26 cellular contexts compared by ENCODE assay signal in the genomic region with DNA sequence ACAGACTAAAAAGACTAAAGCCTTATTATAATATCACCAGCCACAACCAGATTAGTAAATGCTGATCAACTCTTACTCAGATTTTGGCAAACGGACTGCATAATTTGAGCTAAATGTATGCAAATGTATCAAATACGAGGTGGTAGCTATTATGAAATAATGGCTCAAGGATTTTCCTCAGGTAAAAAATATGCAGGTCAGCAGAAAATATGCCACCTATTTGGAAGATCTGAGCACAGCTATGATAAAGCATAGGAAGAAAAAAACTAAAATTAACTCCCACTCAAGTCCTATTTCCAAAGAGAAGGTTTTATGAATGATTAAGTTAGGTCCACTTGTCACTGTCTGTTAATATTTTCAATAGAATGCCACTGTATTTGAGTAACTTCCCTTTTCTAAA. TPM values are rescaled to one million over a fixed set of nuclear protein-coding genes. Genes with fewer than 3 reads are reported as not detected.
DNase-seq lines count a peak whose midpoint lies in the region; ATAC-seq, FAIRE-seq and TF ChIP-seq lines count a peak whose summit lies in the region.
"Had no signal": no experiment of that assay in that cellular context is flagged by ENCODE, and none has a peak within 500 bp of the region (broad histone marks: within the 10 kb centered on the region; RNA-seq: fewer than 3 reads in every experiment).

No MANE protein-coding gene starts in this region.

- POLR2A ChIA-PET in HepG2 (lab: Yijun Ruan, JAX) = interaction anchor here (1.0 kb wide), 1 partner anchor 29 kb away, joined by 3 read pairs; a partner anchor contains a TSS

- 8% methylated on average over 2 of the region's 2 CpGs for WGBS in HepG2 (ENCODE audit: low lambda C conversion rate)
- WGBS in right lobe of liver (ENCODE audit: insufficient coverage, low coverage, low lambda C conversion rate, missing lambda C conversion rate) = 83% methylated on average over 2 of the region's 2 CpGs
- WGBS in mesendoderm (ENCODE audit: extremely low coverage, insufficient coverage, low lambda C conversion rate) = no CpG with 5 or more reads among the region's 2 CpGs

- H3K4me1 ChIP-seq in HepG2 (ENCODE audit: insufficient read depth, low read length) (no peaks in the 10 kb centered on the region), right lobe of liver (no peaks in the 10 kb centered on the region), mesendoderm (ENCODE audit: control insufficient read depth, low read depth, low read length) (no peaks in the 10 kb centered on the region)
- H3K4me1 ChIP-seq: BE2C had no signal

- H3K4me3 ChIP-seq in HepG2 (replicated peaks in 1 of 3; ENCODE audit: insufficient read depth in 1 of 3, low read depth in 2 of 3, low read length in 3 of 3) (no peak overlapping the region), right lobe of liver (no peak overlapping the region), mesendoderm (ENCODE audit: low read length) (no peak overlapping the region)
- H3K4me3 ChIP-seq: BLaER1, GM12878 had no signal

- no peak overlapping the region for H3K23ac ChIP-seq in mesendoderm (ENCODE audit: low read length)

- no peak overlapping the region for H2AK5ac ChIP-seq in mesendoderm (ENCODE audit: low read length)

- no peak overlapping the region for H4K5ac ChIP-seq in mesendoderm (ENCODE audit: low read length)

- H3K79me2 ChIP-seq in HepG2 (ENCODE audit: insufficient read depth, low read length) = no peaks in the 10 kb centered on the region
- H3K79me2 ChIP-seq in mesendoderm (ENCODE audit: control insufficient read depth, insufficient read depth, low read length) = no peaks in the 10 kb centered on the region

- FAIRE-seq in HepG2 (lab: Jason Lieb, UNC) = no peak
- FAIRE-seq: GM12892, GM19239 had no signal

- no peak overlapping the region for H3K9ac ChIP-seq in HepG2 (ENCODE audit: insufficient read depth, low read depth, low read length)
- no peak overlapping the region for H3K9ac ChIP-seq in mesendoderm (ENCODE audit: low read length)
- H3K9ac ChIP-seq: BLaER1 had no signal

- H3K4ac ChIP-seq in mesendoderm (ENCODE audit: low read depth, low read length) = no peak overlapping the region

- TF ChIP-seq EP300 in HepG2 (IDR thresholded peaks at IDR 0.05; ENCODE audit: low read depth in 2 of 2, low read length in 2 of 2) (no peak), HepG2 (CRISPR knock-in tag; IDR thresholded peaks at IDR 0.05; ENCODE audit: borderline replicate concordance) (no peak)

- ATAC-seq in HepG2 (no peak), right lobe of liver (no peak)
- ATAC-seq: GM12878 had no signal

- no peak overlapping the region for H3K27ac ChIP-seq in HepG2 (ENCODE audit: extremely low read length, insufficient read depth, low read length)
- no peak overlapping the region for H3K27ac ChIP-seq in right lobe of liver
- H3K27ac ChIP-seq in mesendoderm (ENCODE audit: low read depth, low read length) = no peak overlapping the region
- H3K27ac ChIP-seq: 22Rv1, BLaER1 had no signal

- H3K9me3 ChIP-seq in HepG2 (ENCODE audit: low read length) = no peaks in the 10 kb centered on the region
- H3K9me3 ChIP-seq in right lobe of liver = no peaks in the 10 kb centered on the region
- H3K9me3 ChIP-seq: BE2C, BLaER1 had no signal

- no peak overlapping the region for H2BK120ac ChIP-seq in mesendoderm (ENCODE audit: low read depth, low read length)

- no peak overlapping the region for H4K8ac ChIP-seq in mesendoderm (ENCODE audit: low read depth, low read length)

- H3K79me1 ChIP-seq in mesendoderm (ENCODE audit: low read length) = no peaks in the 10 kb centered on the region

- H3K36me3 ChIP-seq in HepG2 (replicated peaks in 1 of 2; ENCODE audit: control insufficient read depth in 1 of 2, insufficient read depth in 2 of 2, low read length in 2 of 2) = no peaks in the 10 kb centered on the region
- H3K36me3 ChIP-seq in right lobe of liver = no peaks in the 10 kb centered on the region
- no peaks in the 10 kb centered on the region for H3K36me3 ChIP-seq in mesendoderm (ENCODE audit: control insufficient read depth, insufficient read depth, low read length)
- H3K36me3 ChIP-seq: BE2C, BLaER1 had no signal

- no peak overlapping the region for H2BK15ac ChIP-seq in mesendoderm (replicated peaks; ENCODE audit: low read depth)

- H3K4me2 ChIP-seq in HepG2 (ENCODE audit: low read depth, low read length) (no peak overlapping the region), mesendoderm (ENCODE audit: low read length) (no peak overlapping the region)
- H3K4me2 ChIP-seq: BLaER1 had no signal

- CTCF ChIA-PET in HepG2 (lab: Yijun Ruan, JAX; ENCODE audit: low intra/inter-chr PET ratio, low total read pairs) = no interaction called here

- intact Hi-C loops in HepG2 (cut with micrococcal nuclease; ENCODE audit: unreplicated experiment) = no loop called here
- intact Hi-C loops in right lobe of liver (cut with DNase I) = no loop called here

- BruUV-seq in HepG2 (replicated peaks; lab: Mats Ljungman, UMichigan) = no TSS peak

- no peak overlapping the region for H2BK5ac ChIP-seq in mesendoderm (ENCODE audit: low read length)

- H3K27me3 ChIP-seq in HepG2 (ENCODE audit: control insufficient read depth in 1 of 2, insufficient read depth in 2 of 2, low read length in 2 of 2) (no peaks in the 10 kb centered on the region), right lobe of liver (no peaks in the 10 kb centered on the region), mesendoderm (ENCODE audit: insufficient read depth, low read length, poor library complexity) (no peaks in the 10 kb centered on the region)
- H3K27me3 ChIP-seq: BLaER1 had no signal

- in situ Hi-C loops in HepG2 (cut with HindIII; ENCODE audit: extremely low pct_ligation_motif_present, low pct_unique_long_range_greater_than_20kb) = no loop called here

- H3K56ac ChIP-seq in mesendoderm (ENCODE audit: low read length) = no peak overlapping the region

- TF ChIP-seq POLR2A in HepG2 (IDR thresholded peaks at IDR 0.05; ENCODE audit: insufficient read depth in 1 of 2, low read depth in 2 of 2, low read length in 2 of 2) (no peak), right lobe of liver (IDR thresholded peaks at IDR 0.05) (no peak)

- H4K20me1 ChIP-seq in HepG2 (ENCODE audit: insufficient read depth, low read length) = no peaks in the 10 kb centered on the region
- H4K20me1 ChIP-seq: BLaER1 had no signal

- DNase-seq in HepG2 (ENCODE audit: low spot score) (no peak), right lobe of liver (no peak), astrocyte of the hippocampus (ENCODE audit: low read depth, low spot score) (peak; percentile 4), mesendoderm (no peak)
- DNase-seq in activated naive CD4-positive, alpha-beta T cell treated with anti-CD3 and anti-CD28 coated beads, Interleukin-2, amount 50 U/mL, for 16 hours = no peak
- DNase-seq: ACHN; BE2C; C1 segment of cervical spinal cord; CD4-positive, alpha-beta memory T cell; CD4-positive, CD25-positive, alpha-beta regulatory T cell; CD8-positive, alpha-beta memory T cell; COR-L47; DMS 273 treated with DMSO at 0.1 percent for 48 hours; DMS153; DMS53; DMS79; DND-41; EL; GDM1 had no signal

- TF ChIP-seq RAD21 in HepG2 (CRISPR knock-in tag; IDR thresholded peaks at IDR 0.05) = no peak

- H2AFZ ChIP-seq in HepG2 (ENCODE audit: low read length) = no peak overlapping the region

- no peak overlapping the region for H3K18ac ChIP-seq in mesendoderm (ENCODE audit: low read length)

- TF ChIP-seq CTCF in HepG2 (CRISPR knock-in tag; IDR thresholded peaks at IDR 0.05) (no peak), right lobe of liver (IDR thresholded peaks at IDR 0.05) (no peak)

RNA-seq across cellular contexts. Expression of a gene that starts 22.4 kb away (rescaled TPM):
- 0.07 and 0.25 TPM in 2 replicates for total RNA-seq in HepG2 (2016; rRNA removed; fragmentation: Illumina TruSeq; extraction: Trizol)
- 0.30 TPM in 1 of 2 replicates, not detected in the other for total RNA-seq in HepG2 (2016; cell fraction: cytosol; rRNA removed; fragmentation: Illumina TruSeq; extraction: Trizol; ENCODE audit: low read depth)
- 0.15 TPM in 1 of 2 replicates, not detected in the other for total RNA-seq in HepG2 (2016; cell fraction: insoluble cytoplasmic fraction; rRNA removed; fragmentation: Illumina TruSeq; extraction: Trizol)
- total RNA-seq in HepG2 (2016; cell fraction: membrane; rRNA removed; fragmentation: Illumina TruSeq; extraction: Trizol) = 0.03 and 0.38 TPM in 2 replicates
- total RNA-seq in HepG2 (2016; cell fraction: nucleus; rRNA removed; fragmentation: Illumina TruSeq; extraction: Trizol) = 0.25 and 1.1 TPM in 2 replicates
- polyA plus RNA-seq in HepG2 (2011; rRNA removed) = 0.09 and 0.24 TPM in 2 replicates
- 0.10 TPM in 1 of 2 replicates, not detected in the other for polyA plus RNA-seq in HepG2 (2011; cell fraction: cytosol; rRNA removed)
- 0.12 and 0.32 TPM in 2 replicates for polyA plus RNA-seq in HepG2 (2011; cell fraction: nucleus; rRNA removed)
- 0.07 and 0.36 TPM in 2 replicates for polyA plus RNA-seq in HepG2 (2012)
- polyA plus RNA-seq in HepG2 (2016; cell fraction: cytosol; fragmentation: Illumina TruSeq; extraction: Trizol; ENCODE audit: low read depth) = not detected in 2 replicates
- polyA plus RNA-seq in HepG2 (2016; cell fraction: insoluble cytoplasmic fraction; fragmentation: Illumina TruSeq; extraction: Trizol; ENCODE audit: low read depth) = not detected in 2 replicates
- not detected in 2 replicates for polyA plus RNA-seq in HepG2 (2016; cell fraction: membrane; fragmentation: Illumina TruSeq; extraction: Trizol; ENCODE audit: low read depth)
- 0.53 and 0.57 TPM in 2 replicates for polyA plus RNA-seq in HepG2 (2016; cell fraction: nucleus; fragmentation: Illumina TruSeq; extraction: Trizol; ENCODE audit: insufficient read depth, low read depth)
- polyA minus RNA-seq in HepG2 (2011; rRNA and poly(A)+ RNA removed; ENCODE audit: low replicate concordance) = not detected in 2 replicates
- polyA minus RNA-seq in HepG2 (2011; cell fraction: cytosol; rRNA and poly(A)+ RNA removed) = not detected in 2 replicates
- polyA minus RNA-seq in HepG2 (2011; cell fraction: nucleus; rRNA and poly(A)+ RNA removed) = 1.1 and 1.3 TPM in 2 replicates
- under 1 TPM; 0.18 to 0.95 (median 0.63) TPM for total RNA-seq in right lobe of liver
- polyA plus RNA-seq in mesendoderm (2013, experiment 1 of 2) = 0.18 TPM
- polyA plus RNA-seq in mesendoderm (2013, experiment 2 of 2) = 0.35 TPM

RNA-seq across cellular contexts. Expression of a gene that starts 29.1 kb away (rescaled TPM):
- total RNA-seq in HepG2 (2016; rRNA removed; fragmentation: Illumina TruSeq; extraction: Trizol) = 3.7 and 4.0 TPM in 2 replicates
- 0.40 and 0.53 TPM in 2 replicates for total RNA-seq in HepG2 (2016; cell fraction: cytosol; rRNA removed; fragmentation: Illumina TruSeq; extraction: Trizol; ENCODE audit: low read depth)
- total RNA-seq in HepG2 (2016; cell fraction: insoluble cytoplasmic fraction; rRNA removed; fragmentation: Illumina TruSeq; extraction: Trizol) = 3.6 and 3.9 TPM in 2 replicates
- 3.1 TPM in 2 replicates for total RNA-seq in HepG2 (2016; cell fraction: membrane; rRNA removed; fragmentation: Illumina TruSeq; extraction: Trizol)
- 5.1 and 5.2 TPM in 2 replicates for total RNA-seq in HepG2 (2016; cell fraction: nucleus; rRNA removed; fragmentation: Illumina TruSeq; extraction: Trizol)
- polyA plus RNA-seq in HepG2 (2011; rRNA removed) = 1.0 and 1.2 TPM in 2 replicates
- 0.89 and 0.91 TPM in 2 replicates for polyA plus RNA-seq in HepG2 (2011; cell fraction: cytosol; rRNA removed)
- 2.7 and 3.1 TPM in 2 replicates for polyA plus RNA-seq in HepG2 (2011; cell fraction: nucleus; rRNA removed)
- 1.7 and 1.9 TPM in 2 replicates for polyA plus RNA-seq in HepG2 (2012)
- 0.22 and 0.29 TPM in 2 replicates for polyA plus RNA-seq in HepG2 (2016; cell fraction: cytosol; fragmentation: Illumina TruSeq; extraction: Trizol; ENCODE audit: low read depth)
- 2.9 and 3.0 TPM in 2 replicates for polyA plus RNA-seq in HepG2 (2016; cell fraction: insoluble cytoplasmic fraction; fragmentation: Illumina TruSeq; extraction: Trizol; ENCODE audit: low read depth)
- 1.1 and 1.4 TPM in 2 replicates for polyA plus RNA-seq in HepG2 (2016; cell fraction: membrane; fragmentation: Illumina TruSeq; extraction: Trizol; ENCODE audit: low read depth)
- 3.4 and 3.9 TPM in 2 replicates for polyA plus RNA-seq in HepG2 (2016; cell fraction: nucleus; fragmentation: Illumina TruSeq; extraction: Trizol; ENCODE audit: insufficient read depth, low read depth)
- polyA minus RNA-seq in HepG2 (2011; rRNA and poly(A)+ RNA removed; ENCODE audit: low replicate concordance) = 1.9 and 4.1 TPM in 2 replicates
- 1.3 and 3.8 TPM in 2 replicates for polyA minus RNA-seq in HepG2 (2011; cell fraction: cytosol; rRNA and poly(A)+ RNA removed)
- polyA minus RNA-seq in HepG2 (2011; cell fraction: nucleus; rRNA and poly(A)+ RNA removed) = 8.4 and 8.7 TPM in 2 replicates
- total RNA-seq in right lobe of liver = 1 to 10 TPM in 3 of 6 experiments, under 1 TPM in 3; 0.51 to 1.6 (median 1.0) TPM
- polyA plus RNA-seq in mesendoderm (2013, experiment 1 of 2) = 1.5 TPM
- polyA plus RNA-seq in mesendoderm (2013, experiment 2 of 2) = 1.8 TPM

RNA-seq across cellular contexts. Expression of a gene that starts 29.1 kb away (rescaled TPM):
- 14.3 and 20.4 TPM in 2 replicates for total RNA-seq in HepG2 (2016; rRNA removed; fragmentation: Illumina TruSeq; extraction: Trizol)
- 1.5 and 1.8 TPM in 2 replicates for total RNA-seq in HepG2 (2016; cell fraction: cytosol; rRNA removed; fragmentation: Illumina TruSeq; extraction: Trizol; ENCODE audit: low read depth)
- 11.9 and 18.8 TPM in 2 replicates for total RNA-seq in HepG2 (2016; cell fraction: insoluble cytoplasmic fraction; rRNA removed; fragmentation: Illumina TruSeq; extraction: Trizol)
- total RNA-seq in HepG2 (2016; cell fraction: membrane; rRNA removed; fragmentation: Illumina TruSeq; extraction: Trizol) = 7.2 and 7.3 TPM in 2 replicates
- total RNA-seq in HepG2 (2016; cell fraction: nucleus; rRNA removed; fragmentation: Illumina TruSeq; extraction: Trizol) = 19.5 and 21.4 TPM in 2 replicates
- 7.4 and 11.1 TPM in 2 replicates for polyA plus RNA-seq in HepG2 (2011; rRNA removed)
- 4.5 and 7.3 TPM in 2 replicates for polyA plus RNA-seq in HepG2 (2011; cell fraction: cytosol; rRNA removed)
- 4.6 and 9.1 TPM in 2 replicates for polyA plus RNA-seq in HepG2 (2011; cell fraction: nucleus; rRNA removed)
- polyA plus RNA-seq in HepG2 (2012) = 5.7 and 9.1 TPM in 2 replicates
- 1.6 and 1.8 TPM in 2 replicates for polyA plus RNA-seq in HepG2 (2016; cell fraction: cytosol; fragmentation: Illumina TruSeq; extraction: Trizol; ENCODE audit: low read depth)
- polyA plus RNA-seq in HepG2 (2016; cell fraction: insoluble cytoplasmic fraction; fragmentation: Illumina TruSeq; extraction: Trizol; ENCODE audit: low read depth) = 18.5 and 19.5 TPM in 2 replicates
- polyA plus RNA-seq in HepG2 (2016; cell fraction: membrane; fragmentation: Illumina TruSeq; extraction: Trizol; ENCODE audit: low read depth) = 4.0 and 4.2 TPM in 2 replicates
- polyA plus RNA-seq in HepG2 (2016; cell fraction: nucleus; fragmentation: Illumina TruSeq; extraction: Trizol; ENCODE audit: insufficient read depth, low read depth) = 15.5 and 17.2 TPM in 2 replicates
- 4.9 and 7.4 TPM in 2 replicates for polyA minus RNA-seq in HepG2 (2011; rRNA and poly(A)+ RNA removed; ENCODE audit: low replicate concordance)
- polyA minus RNA-seq in HepG2 (2011; cell fraction: cytosol; rRNA and poly(A)+ RNA removed) = 7.1 and 7.6 TPM in 2 replicates
- polyA minus RNA-seq in HepG2 (2011; cell fraction: nucleus; rRNA and poly(A)+ RNA removed) = 25.2 and 33.8 TPM in 2 replicates
- total RNA-seq in right lobe of liver = 1 to 10 TPM; 1.2 to 3.6 (median 2.2) TPM
- 19.3 TPM for polyA plus RNA-seq in mesendoderm (2013, experiment 1 of 2)
- polyA plus RNA-seq in mesendoderm (2013, experiment 2 of 2) = 19.1 TPM

RNA-seq across cellular contexts. Expression of a gene that starts 47.2 kb away (rescaled TPM):
- total RNA-seq in HepG2 (2016; rRNA removed; fragmentation: Illumina TruSeq; extraction: Trizol) (0.40 and 0.45 TPM in 2 replicates), right lobe of liver (under 1 TPM in 5 of 6 experiments, not detected in 1; 0.07 to 0.25 (median 0.12) TPM)
- 0.10 and 0.18 TPM in 2 replicates for total RNA-seq in HepG2 (2016; cell fraction: cytosol; rRNA removed; fragmentation: Illumina TruSeq; extraction: Trizol; ENCODE audit: low read depth)
- total RNA-seq in HepG2 (2016; cell fraction: insoluble cytoplasmic fraction; rRNA removed; fragmentation: Illumina TruSeq; extraction: Trizol) = 0.11 TPM in 1 of 2 replicates, not detected in the other
- total RNA-seq in HepG2 (2016; cell fraction: membrane; rRNA removed; fragmentation: Illumina TruSeq; extraction: Trizol) = 0.10 and 0.34 TPM in 2 replicates
- total RNA-seq in HepG2 (2016; cell fraction: nucleus; rRNA removed; fragmentation: Illumina TruSeq; extraction: Trizol) = 0.59 and 0.88 TPM in 2 replicates
- 0.88 and 1.1 TPM in 2 replicates for polyA plus RNA-seq in HepG2 (2011; rRNA removed)
- 0.11 and 0.19 TPM in 2 replicates for polyA plus RNA-seq in HepG2 (2011; cell fraction: cytosol; rRNA removed)
- 3.0 TPM in 2 replicates for polyA plus RNA-seq in HepG2 (2011; cell fraction: nucleus; rRNA removed)
- polyA plus RNA-seq in HepG2 (2012) = 0.44 and 0.67 TPM in 2 replicates
- not detected in 2 replicates for polyA plus RNA-seq in HepG2 (2016; cell fraction: cytosol; fragmentation: Illumina TruSeq; extraction: Trizol; ENCODE audit: low read depth)
- 0.22 TPM in 1 of 2 replicates, not detected in the other for polyA plus RNA-seq in HepG2 (2016; cell fraction: insoluble cytoplasmic fraction; fragmentation: Illumina TruSeq; extraction: Trizol; ENCODE audit: low read depth)
- not detected in 2 replicates for polyA plus RNA-seq in HepG2 (2016; cell fraction: membrane; fragmentation: Illumina TruSeq; extraction: Trizol; ENCODE audit: low read depth)
- polyA plus RNA-seq in HepG2 (2016; cell fraction: nucleus; fragmentation: Illumina TruSeq; extraction: Trizol; ENCODE audit: insufficient read depth, low read depth) = 1.6 and 1.8 TPM in 2 replicates
- polyA minus RNA-seq in HepG2 (2011; rRNA and poly(A)+ RNA removed; ENCODE audit: low replicate concordance) = 0.52 TPM in 1 of 2 replicates, not detected in the other
- 0.79 TPM in 1 of 2 replicates, not detected in the other for polyA minus RNA-seq in HepG2 (2011; cell fraction: cytosol; rRNA and poly(A)+ RNA removed)
- 2.7 and 3.2 TPM in 2 replicates for polyA minus RNA-seq in HepG2 (2011; cell fraction: nucleus; rRNA and poly(A)+ RNA removed)
- 3.1 TPM for polyA plus RNA-seq in mesendoderm (2013, experiment 1 of 2)
- polyA plus RNA-seq in mesendoderm (2013, experiment 2 of 2) = 3.2 TPM
- total RNA-seq: A172, G401 had no signal
- polyA plus RNA-seq: CD8-positive, alpha-beta memory T cell had no signal
